ENCODE assay signal across 35 cellular contexts in the genomic region with DNA sequence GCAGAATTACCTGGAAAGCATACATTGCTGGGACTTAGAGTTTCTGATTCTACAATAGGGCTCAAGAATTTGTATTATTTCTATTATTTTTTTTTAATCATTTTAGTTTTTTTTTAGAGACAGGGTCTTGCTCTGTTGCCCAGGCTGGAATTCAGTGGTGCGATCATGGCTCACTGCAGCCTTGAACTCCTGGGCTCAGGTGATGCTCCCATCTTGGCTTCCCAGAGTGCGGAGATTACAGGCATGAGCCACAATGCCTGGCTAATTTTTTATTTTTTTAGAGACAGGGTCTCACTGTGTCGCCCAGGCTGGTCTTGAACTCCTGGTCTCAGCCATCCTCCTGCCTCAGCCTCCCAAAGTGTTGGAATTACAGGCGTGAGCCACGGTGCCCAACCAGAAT.
"Had no signal": no experiment of that assay in that cellular context is flagged by ENCODE, and none has a peak within 500 bp of the region (broad histone marks: within the 10 kb centered on the region; RNA-seq: fewer than 3 reads in every experiment).

No MANE protein-coding gene starts in this region.

- H3K36me3 ChIP-seq: adrenal gland, gastrocnemius medialis had no signal

- H3K27me3 Mint-ChIP-seq: activated naive CD4-positive, alpha-beta T cell treated with anti-CD3 and anti-CD28 coated beads, Interleukin-2, amount 50 U/mL, for 24 hours had no signal

- H3K9me3 Mint-ChIP-seq: activated B cell treated with CpG ODN at 0.5 μM for 24 hours; activated CD4-positive, alpha-beta memory T cell treated with anti-CD3 and anti-CD28 coated beads for 36 hours; activated CD4-positive, alpha-beta T cell treated with anti-CD3 and anti-CD28 coated beads, Interleukin-2, amount 10 ng/mL, durations not matched to agents 24 days and 14 days; activated naive CD4-positive, alpha-beta T cell treated with anti-CD3 and anti-CD28 coated beads for 36 hours; activated naive CD4-positive, alpha-beta T cell treated with anti-CD3 and anti-CD28 coated beads, Interleukin-2, amount 50 U/mL, for 24 hours; activated naive CD8-positive, alpha-beta T cell treated with anti-CD3 and anti-CD28 coated beads for 36 hours; activated naive CD8-positive, alpha-beta T cell treated with anti-CD3 and anti-CD28 coated beads, Interleukin-2, amount 50 U/mL, for 24 hours; activated T-helper 1 cell treated with anti-CD3 and anti-CD28 coated beads, Interleukin-12 subunit alpha, Interleukin-12 subunit beta, Interleukin-2, Interleukin-4 antibody, amounts not matched to agents 30 ng/mL and 10 ng/mL and 1 ng/mL, durations not matched to agents 14 hours and 24 hours and 36 hours; activated T-helper 2 cell treated with anti-CD3 and anti-CD28 coated beads, Interferon-gamma antibody, Interleukin-2, Interleukin-4, amounts not matched to agents 10 μg/mL and 5 μg/mL and 100 μg/mL, durations not matched to agents 14 hours and 24 hours and 36 hours; effector memory CD8-positive, alpha-beta T cell had no signal

- H3K4me3 Mint-ChIP-seq: activated B cell treated with CpG ODN at 0.5 μM for 24 hours; activated CD4-positive, alpha-beta memory T cell treated with anti-CD3 and anti-CD28 coated beads for 36 hours; activated CD4-positive, alpha-beta T cell treated with anti-CD3 and anti-CD28 coated beads for 36 hours; activated CD4-positive, alpha-beta T cell treated with anti-CD3 and anti-CD28 coated beads, Interleukin-2, amount 10 ng/mL, durations not matched to agents 24 days and 14 days; activated CD8-positive, alpha-beta memory T cell treated with anti-CD3 and anti-CD28 coated beads, Interleukin-2, amount 10 ng/mL, durations not matched to agents 7 days and 5 days; activated CD8-positive, alpha-beta T cell treated with anti-CD3 and anti-CD28 coated beads, Interleukin-2, amount 10 ng/mL, durations not matched to agents 7 days and 5 days; activated naive CD4-positive, alpha-beta T cell treated with anti-CD3 and anti-CD28 coated beads for 36 hours; activated naive CD4-positive, alpha-beta T cell treated with anti-CD3 and anti-CD28 coated beads, Interleukin-2, amount 50 U/mL, for 24 hours; activated naive CD8-positive, alpha-beta T cell treated with anti-CD3 and anti-CD28 coated beads for 36 hours; activated naive CD8-positive, alpha-beta T cell treated with anti-CD3 and anti-CD28 coated beads, Interleukin-2, amount 50 U/mL, for 24 hours; activated T-helper 1 cell treated with anti-CD3 and anti-CD28 coated beads, Interleukin-12 subunit alpha, Interleukin-12 subunit beta, Interleukin-2, Interleukin-4 antibody, amounts not matched to agents 30 ng/mL and 10 ng/mL and 1 ng/mL, durations not matched to agents 14 hours and 24 hours and 36 hours; effector memory CD8-positive, alpha-beta T cell had no signal

- H3K9me3 ChIP-seq: adrenal gland, body of pancreas, esophagus muscularis mucosa, gastrocnemius medialis, heart left ventricle had no signal

- H3K27me3 ChIP-seq: adrenal gland, body of pancreas, esophagus muscularis mucosa, foreskin keratinocyte, gastrocnemius medialis, heart left ventricle had no signal

- H3K4me1 ChIP-seq: adrenal gland, foreskin keratinocyte had no signal

- FAIRE-seq: colon had no signal

- H3K27ac Mint-ChIP-seq: activated B cell treated with CpG ODN at 0.5 μM for 24 hours; activated CD4-positive, alpha-beta memory T cell treated with anti-CD3 and anti-CD28 coated beads for 36 hours; activated CD4-positive, alpha-beta T cell treated with anti-CD3 and anti-CD28 coated beads for 36 hours; activated CD4-positive, alpha-beta T cell treated with anti-CD3 and anti-CD28 coated beads, Interleukin-2, amount 10 ng/mL, durations not matched to agents 24 days and 14 days; activated CD8-positive, alpha-beta memory T cell treated with anti-CD3 and anti-CD28 coated beads, Interleukin-2, amount 10 ng/mL, durations not matched to agents 7 days and 5 days; activated CD8-positive, alpha-beta T cell treated with anti-CD3 and anti-CD28 coated beads, Interleukin-2, amount 10 ng/mL, durations not matched to agents 7 days and 5 days; activated naive CD4-positive, alpha-beta T cell treated with anti-CD3 and anti-CD28 coated beads for 36 hours; activated naive CD4-positive, alpha-beta T cell treated with anti-CD3 and anti-CD28 coated beads, Interleukin-2, amount 50 U/mL, for 24 hours; activated naive CD8-positive, alpha-beta T cell treated with anti-CD3 and anti-CD28 coated beads for 36 hours; activated naive CD8-positive, alpha-beta T cell treated with anti-CD3 and anti-CD28 coated beads, Interleukin-2, amount 50 U/mL, for 24 hours; activated T-helper 1 cell treated with anti-CD3 and anti-CD28 coated beads, Interleukin-12 subunit alpha, Interleukin-12 subunit beta, Interleukin-2, Interleukin-4 antibody, amounts not matched to agents 30 ng/mL and 10 ng/mL and 1 ng/mL, durations not matched to agents 14 hours and 24 hours and 36 hours; activated T-helper 2 cell treated with anti-CD3 and anti-CD28 coated beads, Interferon-gamma antibody, Interleukin-2, Interleukin-4, amounts not matched to agents 10 μg/mL and 5 μg/mL and 100 μg/mL, durations not matched to agents 14 hours and 24 hours and 36 hours; effector memory CD8-positive, alpha-beta T cell had no signal

- ATAC-seq: activated CD4-positive, alpha-beta T cell treated with anti-CD3 and anti-CD28 coated beads for 36 hours; activated CD4-positive, CD25-positive, alpha-beta regulatory T cell treated with anti-CD3 and anti-CD28 coated beads, Interleukin-2, amount 50 U/mL, for 24 hours; activated CD8-positive, alpha-beta memory T cell treated with anti-CD3 and anti-CD28 coated beads, Interleukin-2, amount 10 ng/mL, durations not matched to agents 7 days and 5 days; activated CD8-positive, alpha-beta T cell treated with anti-CD3 and anti-CD28 coated beads, Interleukin-2, amount 10 ng/mL, durations not matched to agents 7 days and 5 days; activated naive CD8-positive, alpha-beta T cell treated with anti-CD3 and anti-CD28 coated beads, Interleukin-2, amount 50 U/mL, for 24 hours; body of pancreas; effector memory CD8-positive, alpha-beta T cell; foreskin keratinocyte; gastrocnemius medialis; heart left ventricle had no signal

- DNase-seq: activated B cell treated with CpG ODN at 0.5 μM for 24 hours; activated CD4-positive, alpha-beta memory T cell treated with anti-CD3 and anti-CD28 coated beads for 36 hours; activated CD4-positive, alpha-beta T cell treated with anti-CD3 and anti-CD28 coated beads for 36 hours; activated CD4-positive, alpha-beta T cell treated with anti-CD3 and anti-CD28 coated beads, Interleukin-2, amount 10 ng/mL, durations not matched to agents 24 days and 14 days; activated CD8-positive, alpha-beta memory T cell treated with anti-CD3 and anti-CD28 coated beads, Interleukin-2, amount 10 ng/mL, durations not matched to agents 7 days and 5 days; activated CD8-positive, alpha-beta memory T cell treated with anti-CD3 and anti-CD28 coated beads, Interleukin-2, amount 50 U/mL, for 4 hours; activated CD8-positive, alpha-beta T cell treated with anti-CD3 and anti-CD28 coated beads, Interleukin-2, amount 10 ng/mL, durations not matched to agents 7 days and 5 days; activated effector memory CD4-positive, alpha-beta T cell treated with anti-CD3 and anti-CD28 coated beads, Interleukin-2, amount 50 U/mL, for 16 hours; activated naive CD4-positive, alpha-beta T cell treated with anti-CD3 and anti-CD28 coated beads for 36 hours; activated naive CD8-positive, alpha-beta T cell treated with anti-CD3 and anti-CD28 coated beads for 36 hours; activated naive CD8-positive, alpha-beta T cell treated with anti-CD3 and anti-CD28 coated beads, Interleukin-2, amount 50 U/mL, for 24 hours; activated T-cell treated with anti-CD3 and anti-CD28 coated beads, Interleukin-2, amount 50 U/mL, for 1 hour; activated T-cell treated with anti-CD3 and anti-CD28 coated beads, Interleukin-2, amount 50 U/mL, for 48 hours; adrenal gland; amygdala; aorta; body of pancreas; caudate nucleus; cortex of kidney; dermis blood vessel endothelial cell; effector CD4-positive, alpha-beta T cell; effector memory CD8-positive, alpha-beta T cell; erythroblast; foreskin keratinocyte; gastrocnemius medialis; glutamatergic neuron; heart left ventricle; T-helper 2 cell had no signal

- H3K4me1 Mint-ChIP-seq: activated B cell treated with CpG ODN at 0.5 μM for 24 hours; activated CD4-positive, alpha-beta T cell treated with anti-CD3 and anti-CD28 coated beads for 36 hours; activated CD4-positive, alpha-beta T cell treated with anti-CD3 and anti-CD28 coated beads, Interleukin-2, amount 10 ng/mL, durations not matched to agents 24 days and 14 days; activated CD8-positive, alpha-beta memory T cell treated with anti-CD3 and anti-CD28 coated beads, Interleukin-2, amount 10 ng/mL, durations not matched to agents 7 days and 5 days; activated naive CD4-positive, alpha-beta T cell treated with anti-CD3 and anti-CD28 coated beads, Interleukin-2, amount 50 U/mL, for 24 hours; activated naive CD8-positive, alpha-beta T cell treated with anti-CD3 and anti-CD28 coated beads, Interleukin-2, amount 50 U/mL, for 24 hours had no signal

- H3K4me3 ChIP-seq: adrenal gland, body of pancreas, esophagus muscularis mucosa, gastrocnemius medialis, heart left ventricle had no signal

- H3K27ac ChIP-seq: adrenal gland, body of pancreas, esophagus muscularis mucosa, foreskin keratinocyte, gastrocnemius medialis, heart left ventricle, VCaP had no signal

- H3K36me3 Mint-ChIP-seq: activated CD4-positive, alpha-beta memory T cell treated with anti-CD3 and anti-CD28 coated beads for 36 hours; activated CD8-positive, alpha-beta memory T cell treated with anti-CD3 and anti-CD28 coated beads, Interleukin-2, amount 10 ng/mL, durations not matched to agents 7 days and 5 days; activated naive CD8-positive, alpha-beta T cell treated with anti-CD3 and anti-CD28 coated beads for 36 hours had no signal
